In the genomic region with DNA sequence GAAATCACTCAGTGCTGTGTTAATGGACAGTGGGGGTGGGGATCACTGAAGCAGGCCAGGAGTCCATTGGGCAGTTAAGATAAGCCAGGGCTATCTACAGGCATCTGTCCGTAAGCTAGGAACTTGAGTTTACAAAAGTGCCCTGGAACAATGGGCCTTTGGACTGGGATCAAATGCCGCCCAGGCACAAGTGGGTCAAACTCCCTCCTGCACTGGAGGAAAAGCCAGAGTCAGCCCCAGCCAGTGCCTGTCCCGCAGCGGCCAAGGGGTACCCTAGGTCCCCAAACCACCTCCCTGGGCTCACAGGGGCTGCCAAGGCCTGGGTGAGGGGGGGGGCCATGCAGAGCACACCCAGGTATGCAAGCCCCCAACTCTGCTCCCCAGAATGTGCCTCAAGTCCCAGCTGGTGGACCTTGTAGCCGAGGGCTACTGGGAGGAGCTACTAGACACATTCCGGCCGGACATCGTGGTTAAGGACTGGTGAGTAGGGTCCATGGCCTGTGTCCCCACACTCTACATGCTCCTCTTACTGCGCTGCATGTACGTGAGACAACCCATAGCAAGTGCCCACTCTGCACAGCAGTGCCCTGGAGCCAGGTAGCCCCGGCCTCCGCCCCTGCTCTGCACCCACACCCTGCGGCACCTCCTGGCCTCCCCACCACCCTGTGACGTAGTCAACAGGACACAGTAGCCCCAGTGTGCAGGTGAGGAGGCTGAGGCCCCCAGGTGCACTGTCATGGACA, we compare ENCODE assay signal across 1 cellular context.
TF ChIP-seq lines count a peak whose summit lies in the region.

No MANE protein-coding gene starts in this region.

TF ChIP-seq in HepG2, 621 proteins besides CTCF, POLR2A, EP300 and RAD21 (continued from another document and continues in another):
- TF ChIP-seq, protein P1, sequence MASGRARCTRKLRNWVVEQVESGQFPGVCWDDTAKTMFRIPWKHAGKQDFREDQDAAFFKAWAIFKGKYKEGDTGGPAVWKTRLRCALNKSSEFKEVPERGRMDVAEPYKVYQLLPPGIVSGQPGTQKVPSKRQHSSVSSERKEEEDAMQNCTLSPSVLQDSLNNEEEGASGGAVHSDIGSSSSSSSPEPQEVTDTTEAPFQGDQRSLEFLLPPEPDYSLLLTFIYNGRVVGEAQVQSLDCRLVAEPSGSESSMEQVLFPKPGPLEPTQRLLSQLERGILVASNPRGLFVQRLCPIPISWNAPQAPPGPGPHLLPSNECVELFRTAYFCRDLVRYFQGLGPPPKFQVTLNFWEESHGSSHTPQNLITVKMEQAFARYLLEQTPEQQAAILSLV (CRISPR knock-in tag; IDR thresholded peaks at IDR 0.05; ENCODE audit: borderline replicate concordance): no peak; the same call in 1 of the 2 replicates
- TF ChIP-seq ARNT2 (CRISPR knock-in tag; IDR thresholded peaks at IDR 0.05; ENCODE audit: low read depth) (no peak), ZSCAN25 (CRISPR knock-in tag; IDR thresholded peaks at IDR 0.05) (peak; percentile 60), ESRRA (CRISPR knock-in tag; IDR thresholded peaks at IDR 0.05; ENCODE audit: low read depth) (peak; percentile 79; the same call in 1 of the 2 replicates), AHDC1 (CRISPR knock-in tag; IDR thresholded peaks at IDR 0.05; ENCODE audit: borderline replicate concordance) (peak; percentile 27; the same call in 1 of the 2 replicates), ATF5 (CRISPR knock-in tag; IDR thresholded peaks at IDR 0.05; ENCODE audit: low read depth) (no peak), TRAFD1 (CRISPR knock-in tag; IDR thresholded peaks at IDR 0.05; ENCODE audit: borderline replicate concordance) (no peak), ZNF572 (CRISPR knock-in tag; IDR thresholded peaks at IDR 0.05) (no peak), ZEB1 (IDR thresholded peaks at IDR 0.05; ENCODE audit: insufficient replicate concordance, low read depth) (peak; percentile 12), ZKSCAN5 (CRISPR knock-in tag; IDR thresholded peaks at IDR 0.05) (no peak), PRPF4 (IDR thresholded peaks at IDR 0.05; ENCODE audit: low read depth, low read length, poor library complexity, severe bottlenecking) (no peak), AKAP8 (CRISPR knock-in tag; IDR thresholded peaks at IDR 0.05) (peak; percentile 51; the same call in 1 of the 2 replicates), KAT8 (CRISPR knock-in tag; IDR thresholded peaks at IDR 0.05) (peak; percentile 22; the same call in 1 of the 2 replicates), ZNF660 (CRISPR knock-in tag; IDR thresholded peaks at IDR 0.05; ENCODE audit: borderline replicate concordance, low read depth) (no peak), RARA (CRISPR knock-in tag; IDR thresholded peaks at IDR 0.05) (peak; percentile 26; the same call in 1 of the 2 replicates), STAT5B (CRISPR knock-in tag; IDR thresholded peaks at IDR 0.05) (no peak), E2F5 (CRISPR knock-in tag; conservative IDR thresholded peaks at IDR 0.05) (no peak), ZNF720 (CRISPR knock-in tag; IDR thresholded peaks at IDR 0.05) (no peak), CHD4 (IDR thresholded peaks at IDR 0.05; ENCODE audit: borderline replicate concordance, low read length) (no peak), ATF4 (CRISPR knock-in tag; IDR thresholded peaks at IDR 0.05) (no peak), ZFAT (CRISPR knock-in tag; conservative IDR thresholded peaks at IDR 0.05) (no peak), PATZ1 (CRISPR knock-in tag; IDR thresholded peaks at IDR 0.05) (peak; percentile 79; the same call in 1 of the 2 replicates), CERS6 (CRISPR knock-in tag; IDR thresholded peaks at IDR 0.05) (no peak), JUN (CRISPR knock-in tag; IDR thresholded peaks at IDR 0.05) (0 out of 2 replicates have a peak, but pooled peaks have one; percentile 13), FOXM1 (CRISPR knock-in tag; IDR thresholded peaks at IDR 0.05) (no peak), ZNF274 (CRISPR knock-in tag; IDR thresholded peaks at IDR 0.05) (0 out of 2 replicates have a peak, but pooled peaks have one; percentile 44), IRF2 (CRISPR knock-in tag; IDR thresholded peaks at IDR 0.05) (peak; percentile 26; the same call in 1 of the 2 replicates)
- TF ChIP-seq, protein P2, sequence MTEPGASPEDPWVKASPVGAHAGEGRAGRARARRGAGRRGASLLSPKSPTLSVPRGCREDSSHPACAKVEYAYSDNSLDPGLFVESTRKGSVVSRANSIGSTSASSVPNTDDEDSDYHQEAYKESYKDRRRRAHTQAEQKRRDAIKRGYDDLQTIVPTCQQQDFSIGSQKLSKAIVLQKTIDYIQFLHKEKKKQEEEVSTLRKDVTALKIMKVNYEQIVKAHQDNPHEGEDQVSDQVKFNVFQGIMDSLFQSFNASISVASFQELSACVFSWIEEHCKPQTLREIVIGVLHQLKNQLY (CRISPR knock-in tag; IDR thresholded peaks at IDR 0.05): no peak
- TF ChIP-seq, protein P3, sequence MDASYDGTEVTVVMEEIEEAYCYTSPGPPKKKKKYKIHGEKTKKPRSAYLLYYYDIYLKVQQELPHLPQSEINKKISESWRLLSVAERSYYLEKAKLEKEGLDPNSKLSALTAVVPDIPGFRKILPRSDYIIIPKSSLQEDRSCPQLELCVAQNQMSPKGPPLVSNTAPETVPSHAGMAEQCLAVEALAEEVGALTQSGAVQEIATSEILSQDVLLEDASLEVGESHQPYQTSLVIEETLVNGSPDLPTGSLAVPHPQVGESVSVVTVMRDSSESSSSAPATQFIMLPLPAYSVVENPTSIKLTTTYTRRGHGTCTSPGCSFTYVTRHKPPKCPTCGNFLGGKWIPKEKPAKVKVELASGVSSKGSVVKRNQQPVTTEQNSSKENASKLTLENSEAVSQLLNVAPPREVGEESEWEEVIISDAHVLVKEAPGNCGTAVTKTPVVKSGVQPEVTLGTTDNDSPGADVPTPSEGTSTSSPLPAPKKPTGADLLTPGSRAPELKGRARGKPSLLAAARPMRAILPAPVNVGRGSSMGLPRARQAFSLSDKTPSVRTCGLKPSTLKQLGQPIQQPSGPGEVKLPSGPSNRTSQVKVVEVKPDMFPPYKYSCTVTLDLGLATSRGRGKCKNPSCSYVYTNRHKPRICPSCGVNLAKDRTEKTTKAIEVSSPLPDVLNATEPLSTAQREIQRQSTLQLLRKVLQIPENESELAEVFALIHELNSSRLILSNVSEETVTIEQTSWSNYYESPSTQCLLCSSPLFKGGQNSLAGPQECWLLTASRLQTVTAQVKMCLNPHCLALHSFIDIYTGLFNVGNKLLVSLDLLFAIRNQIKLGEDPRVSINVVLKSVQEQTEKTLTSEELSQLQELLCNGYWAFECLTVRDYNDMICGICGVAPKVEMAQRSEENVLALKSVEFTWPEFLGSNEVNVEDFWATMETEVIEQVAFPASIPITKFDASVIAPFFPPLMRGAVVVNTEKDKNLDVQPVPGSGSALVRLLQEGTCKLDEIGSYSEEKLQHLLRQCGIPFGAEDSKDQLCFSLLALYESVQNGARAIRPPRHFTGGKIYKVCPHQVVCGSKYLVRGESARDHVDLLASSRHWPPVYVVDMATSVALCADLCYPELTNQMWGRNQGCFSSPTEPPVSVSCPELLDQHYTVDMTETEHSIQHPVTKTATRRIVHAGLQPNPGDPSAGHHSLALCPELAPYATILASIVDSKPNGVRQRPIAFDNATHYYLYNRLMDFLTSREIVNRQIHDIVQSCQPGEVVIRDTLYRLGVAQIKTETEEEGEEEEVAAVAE (CRISPR knock-in tag; IDR thresholded peaks at IDR 0.05; ENCODE audit: borderline replicate concordance): peak; percentile 25; the same call in 1 of the 2 replicates
- TF ChIP-seq, protein P4, sequence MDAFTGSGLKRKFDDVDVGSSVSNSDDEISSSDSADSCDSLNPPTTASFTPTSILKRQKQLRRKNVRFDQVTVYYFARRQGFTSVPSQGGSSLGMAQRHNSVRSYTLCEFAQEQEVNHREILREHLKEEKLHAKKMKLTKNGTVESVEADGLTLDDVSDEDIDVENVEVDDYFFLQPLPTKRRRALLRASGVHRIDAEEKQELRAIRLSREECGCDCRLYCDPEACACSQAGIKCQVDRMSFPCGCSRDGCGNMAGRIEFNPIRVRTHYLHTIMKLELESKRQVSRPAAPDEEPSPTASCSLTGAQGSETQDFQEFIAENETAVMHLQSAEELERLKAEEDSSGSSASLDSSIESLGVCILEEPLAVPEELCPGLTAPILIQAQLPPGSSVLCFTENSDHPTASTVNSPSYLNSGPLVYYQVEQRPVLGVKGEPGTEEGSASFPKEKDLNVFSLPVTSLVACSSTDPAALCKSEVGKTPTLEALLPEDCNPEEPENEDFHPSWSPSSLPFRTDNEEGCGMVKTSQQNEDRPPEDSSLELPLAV (CRISPR knock-in tag; conservative IDR thresholded peaks at IDR 0.05; ENCODE audit: low read depth): no peak
